ENCODE assay signal across 17 cellular contexts in genomic region chr7:74141705-74142104, GRCh38. TPM values are rescaled to one million over a fixed set of nuclear protein-coding genes. Genes with fewer than 3 reads are reported as not detected.
DNase-seq lines count a peak whose midpoint lies in the region; ATAC-seq, FAIRE-seq and TF ChIP-seq lines count a peak whose summit lies in the region.
"Had no signal": no experiment of that assay in that cellular context is flagged by ENCODE, and none has a peak within 500 bp of the region (broad histone marks: within the 10 kb centered on the region; RNA-seq: fewer than 3 reads in every experiment).

No MANE protein-coding gene starts in this region.

- H3K36me3 Mint-ChIP-seq in WTC11: no peaks in the 10 kb centered on the region
- H3K36me3 Mint-ChIP-seq in activated T-helper 1 cell treated with anti-CD3 and anti-CD28 coated beads, Interleukin-12 subunit alpha, Interleukin-12 subunit beta, Interleukin-2, Interleukin-4 antibody, amounts not matched to agents 30 ng/mL and 10 ng/mL and 1 ng/mL, durations not matched to agents 14 hours and 24 hours and 36 hours (ENCODE audit: low read depth): no peaks in the 10 kb centered on the region
- H3K36me3 Mint-ChIP-seq: activated naive CD8-positive, alpha-beta T cell; natural killer cell treated with Interleukin-12 subunit alpha and Interleukin-12 subunit beta and Interleukin-15 and Interleukin-18, amount 100 ng/mL, for 72 hours had no signal

- no peaks in the 10 kb centered on the region for H3K27me3 Mint-ChIP-seq in WTC11 (ENCODE audit: low read depth)
- peaks cover 15% of the 10 kb centered on the region for H3K27me3 Mint-ChIP-seq in activated T-helper 1 cell treated with anti-CD3 and anti-CD28 coated beads, Interleukin-12 subunit alpha, Interleukin-12 subunit beta, Interleukin-2, Interleukin-4 antibody, amounts not matched to agents 30 ng/mL and 10 ng/mL and 1 ng/mL, durations not matched to agents 14 hours and 24 hours and 36 hours (ENCODE audit: insufficient read depth)
- H3K27me3 Mint-ChIP-seq: activated naive CD8-positive, alpha-beta T cell had no signal

- H3K36me3 ChIP-seq in HUES48 (ENCODE audit: control insufficient read depth, insufficient read depth, low read length): no peaks in the 10 kb centered on the region
- no peaks in the 10 kb centered on the region for H3K36me3 ChIP-seq in neuronal stem cell (replicated peaks in 1 of 2; ENCODE audit: control insufficient read depth in 2 of 2, insufficient read depth in 2 of 2, low read length in 2 of 2)

- no peaks in the 10 kb centered on the region for H3K79me1 ChIP-seq in neuronal stem cell (ENCODE audit: low read depth, low read length)

- H3K27ac Mint-ChIP-seq in WTC11: peak overlapping the region; percentile 76
- no peak overlapping the region for H3K27ac Mint-ChIP-seq in activated T-helper 1 cell treated with anti-CD3 and anti-CD28 coated beads, Interleukin-12 subunit alpha, Interleukin-12 subunit beta, Interleukin-2, Interleukin-4 antibody, amounts not matched to agents 30 ng/mL and 10 ng/mL and 1 ng/mL, durations not matched to agents 14 hours and 24 hours and 36 hours
- H3K27ac Mint-ChIP-seq: activated naive CD8-positive, alpha-beta T cell; natural killer cell treated with Interleukin-12 subunit alpha and Interleukin-12 subunit beta and Interleukin-15 and Interleukin-18, amount 100 ng/mL, for 72 hours had no signal

- H3K23ac ChIP-seq in neuronal stem cell (ENCODE audit: low read depth, low read length, poor library complexity): no peak overlapping the region

- H3K9me3 ChIP-seq in HUES48 (ENCODE audit: control insufficient read depth, insufficient read depth, low read length): peaks cover 4% of the 10 kb centered on the region; the same call in 1 of the 2 replicates
- H3K9me3 ChIP-seq in neuronal stem cell (replicated peaks in 1 of 2; ENCODE audit: control insufficient read depth in 2 of 2, insufficient read depth in 1 of 2, low read depth in 1 of 2, low read length in 2 of 2): peaks cover 0 to 3% of the 10 kb centered on the region in 2 donors

- ATAC-seq in WTC11 (no peak), foreskin keratinocyte (peak; percentile 59), HG02763 (IDR thresholded peaks at IDR 0.05; ENCODE audit: unreplicated experiment) (no peak)
- ATAC-seq: natural killer cell treated with Interleukin-12 subunit alpha and Interleukin-12 subunit beta and Interleukin-15 and Interleukin-18, amount 100 ng/mL, for 72 hours had no signal

- H2BK15ac ChIP-seq in neuronal stem cell (ENCODE audit: low read length): no peak overlapping the region

- H3K9ac ChIP-seq in HUES48 (ENCODE audit: low read depth, low read length) (no peak overlapping the region), neuronal stem cell (ENCODE audit: low read depth, low read length, poor library complexity) (no peak overlapping the region)

- TF ChIP-seq CTCF in WTC11 (IDR thresholded peaks at IDR 0.05): no peak
- TF ChIP-seq CTCF in foreskin keratinocyte (conservative IDR thresholded peaks at IDR 0.05): no peak

- H2BK120ac ChIP-seq in neuronal stem cell (ENCODE audit: low read depth, low read length): no peak overlapping the region

- H2AK5ac ChIP-seq in neuronal stem cell (ENCODE audit: low read depth, low read length): no peak overlapping the region

- no peak overlapping the region for H2BK12ac ChIP-seq in neuronal stem cell (ENCODE audit: low read length)

- no peak overlapping the region for H3K4me3 Mint-ChIP-seq in WTC11
- no peak overlapping the region for H3K4me3 Mint-ChIP-seq in activated T-helper 1 cell treated with anti-CD3 and anti-CD28 coated beads, Interleukin-12 subunit alpha, Interleukin-12 subunit beta, Interleukin-2, Interleukin-4 antibody, amounts not matched to agents 30 ng/mL and 10 ng/mL and 1 ng/mL, durations not matched to agents 14 hours and 24 hours and 36 hours
- H3K4me3 Mint-ChIP-seq: activated naive CD8-positive, alpha-beta T cell; natural killer cell treated with Interleukin-12 subunit alpha and Interleukin-12 subunit beta and Interleukin-15 and Interleukin-18, amount 100 ng/mL, for 72 hours had no signal

- no peaks in the 10 kb centered on the region for H3K27me3 ChIP-seq in HUES48 (ENCODE audit: control insufficient read depth, insufficient read depth, low read length)
- H3K27me3 ChIP-seq in foreskin keratinocyte: no peaks in the 10 kb centered on the region
- no peaks in the 10 kb centered on the region for H3K27me3 ChIP-seq in neuronal stem cell (ENCODE audit: control insufficient read depth in 3 of 3, insufficient read depth in 3 of 3, low read depth in 1 of 3, low read length in 3 of 3)

- no peak overlapping the region for H2BK5ac ChIP-seq in neuronal stem cell (ENCODE audit: low read length)

- H2AFZ ChIP-seq in neuronal stem cell (ENCODE audit: low read length): no peak overlapping the region

- H3K14ac ChIP-seq in neuronal stem cell (ENCODE audit: low read length): no peak overlapping the region

- no peak overlapping the region for H4K8ac ChIP-seq in neuronal stem cell (ENCODE audit: low read depth, low read length)

- H3K27ac ChIP-seq in HUES48 (ENCODE audit: low read depth, low read length): peak overlapping the region; percentile 52
- no peak overlapping the region for H3K27ac ChIP-seq in foreskin keratinocyte
- H3K27ac ChIP-seq in neuronal stem cell (replicated peaks; ENCODE audit: low read length): no peak overlapping the region
- H3K27ac ChIP-seq: HL-60 had no signal

- H4K91ac ChIP-seq in neuronal stem cell (ENCODE audit: low read depth, low read length, poor library complexity): no peak overlapping the region

- no CpG with 5 or more reads among the region's 1 CpG for WGBS in neuronal stem cell (ENCODE audit: extremely low coverage in 2 of 2, insufficient read length in 2 of 2, insufficient replicate concordance in 1 of 2), 2 donors

- no peak overlapping the region for H3K4me3 ChIP-seq in HUES48 (ENCODE audit: low read depth, low read length)
- no peak overlapping the region for H3K4me3 ChIP-seq in neuronal stem cell (ENCODE audit: low read length in 2 of 2)
- H3K4me3 ChIP-seq: lung had no signal

- peak; percentile 3 for DNase-seq in DMS53 treated with DMSO at 0.1 percent for 48 hours (lab: John Stamatoyannopoulos, UW; ENCODE audit: unreplicated experiment)
- DNase-seq in WTC11 (ENCODE audit: low spot score): no peak
- peak; percentile 17 to 53 for DNase-seq in foreskin keratinocyte
- DNase-seq in GM19239 (ENCODE audit: insufficient read length, low spot score): no peak
- DNase-seq in neuronal stem cell (ENCODE audit: low spot score): no peak
- DNase-seq in activated T-helper 1 cell treated with anti-CD3 and anti-CD28 coated beads, Interleukin-12 subunit alpha, Interleukin-12 subunit beta, Interleukin-2, Interleukin-4 antibody, amounts not matched to agents 30 ng/mL and 10 ng/mL and 1 ng/mL, durations not matched to agents 14 hours and 24 hours and 36 hours (ENCODE audit: low spot score): no peak
- DNase-seq: activated CD4-positive, CD25-positive, alpha-beta regulatory T cell; activated CD8-positive, alpha-beta memory T cell treated with anti-CD3 and anti-CD28 coated beads, Interleukin-2, amount 50 U/mL, for 4 hours; caudate nucleus; NCI-H2029; NCI-H526 treated with DMSO at 0.1 percent for 48 hours had no signal

- H3K4me1 ChIP-seq in HUES48 (ENCODE audit: control insufficient read depth, insufficient read depth, low read length): peaks cover 11% of the 10 kb centered on the region
- peaks cover 4% of the 10 kb centered on the region for H3K4me1 ChIP-seq in foreskin keratinocyte
- H3K4me1 ChIP-seq in neuronal stem cell (ENCODE audit: control insufficient read depth in 2 of 2, insufficient read depth in 1 of 2, low read depth in 1 of 2, low read length in 2 of 2): peaks cover 0 to 4% of the 10 kb centered on the region in 2 donors

- no peak overlapping the region for H3K4ac ChIP-seq in neuronal stem cell (ENCODE audit: low read length)

- no peak overlapping the region for H3K18ac ChIP-seq in neuronal stem cell (ENCODE audit: low read length)

- intact Hi-C loops in activated T-helper 1 cell treated with anti-CD3 and anti-CD28 coated beads, Interleukin-12 subunit alpha, Interleukin-12 subunit beta, Interleukin-2, Interleukin-4 antibody, amounts not matched to agents 30 ng/mL and 10 ng/mL and 1 ng/mL, durations not matched to agents 14 hours and 24 hours and 36 hours (cut with micrococcal nuclease): no loop called here

- FAIRE-seq in GM19239 (lab: Jason Lieb, UNC): no peak

- no peak overlapping the region for H3K4me2 ChIP-seq in neuronal stem cell (ENCODE audit: insufficient read depth, low read length, poor library complexity, severe bottlenecking)

- POLR2A ChIA-PET in WTC11 (lab: Charles Lee): interaction anchor here (0.6 kb wide), 3 partner anchors 10 to 36 kb away, joined by 3 to 4 read pairs (median 3); no protein-coding TSS in a partner anchor

- H3K4me1 Mint-ChIP-seq in WTC11: peaks cover 38% of the 10 kb centered on the region
- peaks cover 4% of the 10 kb centered on the region for H3K4me1 Mint-ChIP-seq in activated T-helper 1 cell treated with anti-CD3 and anti-CD28 coated beads, Interleukin-12 subunit alpha, Interleukin-12 subunit beta, Interleukin-2, Interleukin-4 antibody, amounts not matched to agents 30 ng/mL and 10 ng/mL and 1 ng/mL, durations not matched to agents 14 hours and 24 hours and 36 hours (ENCODE audit: low read depth)

- CTCF ChIA-PET in WTC11 (lab: Charles Lee): interaction anchor here (0.6 to 1.7 kb wide), 12 partner anchors 11 to 115 kb away, joined by 3 to 6 read pairs (median 3); no protein-coding TSS in a partner anchor

- H3K9me3 Mint-ChIP-seq in WTC11: no peaks in the 10 kb centered on the region
- H3K9me3 Mint-ChIP-seq in activated T-helper 1 cell treated with anti-CD3 and anti-CD28 coated beads, Interleukin-12 subunit alpha, Interleukin-12 subunit beta, Interleukin-2, Interleukin-4 antibody, amounts not matched to agents 30 ng/mL and 10 ng/mL and 1 ng/mL, durations not matched to agents 14 hours and 24 hours and 36 hours: no peaks in the 10 kb centered on the region
- H3K9me3 Mint-ChIP-seq: natural killer cell treated with Interleukin-12 subunit alpha and Interleukin-12 subunit beta and Interleukin-15 and Interleukin-18, amount 100 ng/mL, for 72 hours had no signal

TF ChIP-seq in WTC11, 78 proteins besides CTCF, POLR2A, EP300 and RAD21 (continues in another document):
- no peak for TF ChIP-seq TP53 (CRISPR knock-in tag; IDR thresholded peaks at IDR 0.05)

RNA-seq across cellular contexts. Expression of gene EIF4H, which starts 32.5 kb away (rescaled TPM):
- total RNA-seq in WTC11 (2021) (355 to 373 TPM (median 371 TPM) in 3 replicates), foreskin keratinocyte (320 and 332 TPM in 2 replicates)
- 274 and 296 TPM in 2 replicates for polyA plus RNA-seq in foreskin keratinocyte
- 230 TPM for polyA plus RNA-seq in neuronal stem cell (2013, experiment 1 of 2)
- 234 TPM for polyA plus RNA-seq in neuronal stem cell (2013, experiment 2 of 2)
- 343 and 355 TPM in 2 replicates for total RNA-seq in activated T-helper 1 cell treated with anti-CD3 and anti-CD28 coated beads, Interleukin-12 subunit alpha, Interleukin-12 subunit beta, Interleukin-2, Interleukin-4 antibody, amounts not matched to agents 30 ng/mL and 10 ng/mL and 1 ng/mL, durations not matched to agents 14 hours and 24 hours and 36 hours

RNA-seq across cellular contexts. Expression of gene LIMK1, which starts 58.1 kb away (rescaled TPM):
- total RNA-seq in WTC11 (2021) (85.4 to 92.1 TPM (median 90.6 TPM) in 3 replicates), foreskin keratinocyte (23.8 and 26.3 TPM in 2 replicates)
- 17.8 and 18.1 TPM in 2 replicates for polyA plus RNA-seq in foreskin keratinocyte
- polyA plus RNA-seq in neuronal stem cell (2013, experiment 1 of 2): 62.3 TPM
- 60.7 TPM for polyA plus RNA-seq in neuronal stem cell (2013, experiment 2 of 2)
- 24.3 and 25.2 TPM in 2 replicates for total RNA-seq in activated T-helper 1 cell treated with anti-CD3 and anti-CD28 coated beads, Interleukin-12 subunit alpha, Interleukin-12 subunit beta, Interleukin-2, Interleukin-4 antibody, amounts not matched to agents 30 ng/mL and 10 ng/mL and 1 ng/mL, durations not matched to agents 14 hours and 24 hours and 36 hours

Comparison
In these comparisons a context has a peak if more than half of its experiments do, and no peak if none do; other contexts are left out.
1. DNase-seq: peak in DMS53 treated with DMSO at 0.1 percent for 48 hours (single experiment) and foreskin keratinocyte (2 of 2); none in WTC11 (single experiment), GM19239 (single experiment), neuronal stem cell (single experiment) and activated T-helper 1 cell treated with anti-CD3 and anti-CD28 coated beads, Interleukin-12 subunit alpha, Interleukin-12 subunit beta, Interleukin-2, Interleukin-4 antibody, amounts not matched to agents 30 ng/mL and 10 ng/mL and 1 ng/mL, durations not matched to agents 14 hours and 24 hours and 36 hours (single experiment).